ENCODE assay signal across 1 cellular context in genomic region chr2:201070966-201071304, GRCh38.
TF ChIP-seq lines count a peak whose summit lies in the region.

No MANE protein-coding gene starts in this region.

TF ChIP-seq in H1, 55 proteins besides CTCF, POLR2A, EP300 and RAD21:
- TF ChIP-seq RFX5 (IDR thresholded peaks at IDR 0.05; ENCODE audit: borderline replicate concordance, low read depth, low read length): no peak
- TF ChIP-seq YY1 (IDR thresholded peaks at IDR 0.05; ENCODE audit: low read depth, low read length): no peak
- no peak for TF ChIP-seq HDAC6 (IDR thresholded peaks at IDR 0.05; ENCODE audit: low read depth, low read length)
- TF ChIP-seq MAFK (IDR thresholded peaks at IDR 0.05; ENCODE audit: low read depth, low read length): no peak
- TF ChIP-seq JUND (IDR thresholded peaks at IDR 0.05; ENCODE audit: low read length): no peak
- no peak for TF ChIP-seq PHF8 (conservative IDR thresholded peaks at IDR 0.05; ENCODE audit: low read depth, low read length)
- TF ChIP-seq EGR1 (IDR thresholded peaks at IDR 0.05; ENCODE audit: borderline replicate concordance, low read depth, low read length): no peak
- no peak for TF ChIP-seq KDM1A (IDR thresholded peaks at IDR 0.05; ENCODE audit: borderline replicate concordance, low read length)
- no peak for TF ChIP-seq EZH2 (IDR thresholded peaks at IDR 0.05; ENCODE audit: low read depth, low read length, severe bottlenecking)
- TF ChIP-seq CHD7 (IDR thresholded peaks at IDR 0.05; ENCODE audit: insufficient replicate concordance, low read length): no peak
- TF ChIP-seq ASH2L (IDR thresholded peaks at IDR 0.05; ENCODE audit: low read length): no peak
- TF ChIP-seq SP2 (IDR thresholded peaks at IDR 0.05; ENCODE audit: low read length): no peak
- no peak for TF ChIP-seq CREB1 (IDR thresholded peaks at IDR 0.05)
- TF ChIP-seq MAX (IDR thresholded peaks at IDR 0.05): no peak
- no peak for TF ChIP-seq RXRA (IDR thresholded peaks at IDR 0.05; ENCODE audit: insufficient read depth, low read depth, low read length)
- TF ChIP-seq ZNF274 (IDR thresholded peaks at IDR 0.05; ENCODE audit: borderline replicate concordance, extremely low read depth, low read length): no peak
- no peak for TF ChIP-seq SIRT6 (IDR thresholded peaks at IDR 0.05; ENCODE audit: low read length)
- no peak for TF ChIP-seq JUN (IDR thresholded peaks at IDR 0.05; ENCODE audit: low read depth, low read length)
